In genomic region chr4:136277741-136278140, GRCh38 we compare ENCODE assay signal across 29 cellular contexts.
DNase-seq lines count a peak whose midpoint lies in the region; ATAC-seq and TF ChIP-seq lines count a peak whose summit lies in the region.
"Had no signal": no experiment of that assay in that cellular context is flagged by ENCODE, and none has a peak within 500 bp of the region (broad histone marks: within the 10 kb centered on the region; RNA-seq: fewer than 3 reads in every experiment).

No MANE protein-coding gene starts in this region.

- no peak overlapping the region for H3K9ac ChIP-seq in OCI-LY3 (ENCODE audit: low read length)

- in situ Hi-C loops in HAP-1 (cut with MboI; ENCODE audit: low sequenced_read_pairs) = no loop called here

- H3K9me3 ChIP-seq in HAP-1 (no peaks in the 10 kb centered on the region), OCI-LY3 (ENCODE audit: insufficient read depth, low read length) (no peaks in the 10 kb centered on the region)

- no peaks in the 10 kb centered on the region for H4K20me1 ChIP-seq in OCI-LY3 (ENCODE audit: insufficient read depth, low read length)

- no peak for ATAC-seq in HG02852 (IDR thresholded peaks at IDR 0.05; ENCODE audit: unreplicated experiment)
- ATAC-seq in stimulated activated effector memory CD8-positive, alpha-beta T cell treated with anti-CD3 and anti-CD28 coated beads, Interleukin-12 subunit alpha, Interleukin-12 subunit beta, amount 100 ng/mL, for 72 hours = no peak
- ATAC-seq: activated CD4-positive, alpha-beta T cell treated with anti-CD3 and anti-CD28 coated beads for 36 hours; activated naive CD4-positive, alpha-beta T cell treated with anti-CD3 and anti-CD28 coated beads, Interleukin-2, amount 50 U/mL, for 72 hours; natural killer cell treated with Interleukin-12 subunit alpha and Interleukin-12 subunit beta and Interleukin-15 and Interleukin-18, amount 100 ng/mL, for 72 hours had no signal

- no peak overlapping the region for H3K4me2 ChIP-seq in OCI-LY3 (ENCODE audit: low read length)
- H3K4me2 ChIP-seq: PC-9 had no signal

- H3K4me1 ChIP-seq in HAP-1 (peaks cover 52% of the 10 kb centered on the region), OCI-LY3 (ENCODE audit: low read length) (peaks cover 6% of the 10 kb centered on the region)

- no peaks in the 10 kb centered on the region for H3K27me3 ChIP-seq in HAP-1 (ENCODE audit: low read depth)
- no peaks in the 10 kb centered on the region for H3K27me3 ChIP-seq in OCI-LY3 (ENCODE audit: low read depth, low read length)
- H3K27me3 ChIP-seq: cardiac muscle cell had no signal

- no peaks in the 10 kb centered on the region for H3K36me3 Mint-ChIP-seq in stimulated activated effector memory CD8-positive, alpha-beta T cell treated with anti-CD3 and anti-CD28 coated beads, Interleukin-12 subunit alpha, Interleukin-12 subunit beta, amount 100 ng/mL, for 72 hours
- H3K36me3 Mint-ChIP-seq: activated naive CD4-positive, alpha-beta T cell treated with anti-CD3 and anti-CD28 coated beads, Interleukin-2, amount 50 U/mL, for 72 hours had no signal

- DNase-seq in A172 (ENCODE audit: low spot score) (peak; percentile 1), HAP-1 (ENCODE audit: low spot score in 2 of 2) (peak; percentile 27 to 92), fibroblast of peridontal ligament (ENCODE audit: extremely low read depth) (peak; percentile 31), inferior parietal cortex (ENCODE audit: extremely low spot score) (no peak)
- no peak for DNase-seq in effector CD4-positive, alpha-beta T cell
- DNase-seq in stimulated activated effector memory CD8-positive, alpha-beta T cell treated with anti-CD3 and anti-CD28 coated beads, Interleukin-12 subunit alpha, Interleukin-12 subunit beta, amount 100 ng/mL, for 72 hours (ENCODE audit: low spot score in 2 of 2) = no peak
- DNase-seq: activated CD4-positive, alpha-beta T cell treated with anti-CD3 and anti-CD28 coated beads for 36 hours; activated effector memory CD4-positive, alpha-beta T cell treated with Interleukin-2 at 50 U/mL for 16 hours; activated T-cell treated with anti-CD3 and anti-CD28 coated beads for 4 hours; anterior cingulate cortex; Calu3; effector memory CD4-positive, alpha-beta T cell; Karpas-422; mammary epithelial cell; NCI-H1436; NCI-H2107; NCI-H526; NK-92 treated with Interleukin-12 subunit alpha and Interleukin-12 subunit beta, amount 100 ng/mL, for 24 hours; PC-9; Right ventricle myocardium superior; stimulated activated naive CD4-positive, alpha-beta T cell had no signal

- H3K4me3 ChIP-seq in HAP-1 = no peak overlapping the region
- H3K4me3 ChIP-seq in OCI-LY3 (ENCODE audit: low read length) = no peak overlapping the region
- H3K4me3 ChIP-seq: cardiac muscle cell, PC-9 had no signal

- peak overlapping the region; percentile 49; the same call in 1 of the 2 replicates for H2AFZ ChIP-seq in OCI-LY3 (ENCODE audit: low read depth, low read length)
- H2AFZ ChIP-seq: PC-9 had no signal

- H3K27ac ChIP-seq in OCI-LY3 (ENCODE audit: low read length) = no peak overlapping the region
- H3K27ac ChIP-seq: cardiac muscle cell, epithelial cell of prostate, HL-60, PC-9 had no signal

- H3K79me2 ChIP-seq in OCI-LY3 (ENCODE audit: low read length) = no peaks in the 10 kb centered on the region

- H3K9me3 Mint-ChIP-seq in stimulated activated effector memory CD8-positive, alpha-beta T cell treated with anti-CD3 and anti-CD28 coated beads, Interleukin-12 subunit alpha, Interleukin-12 subunit beta, amount 100 ng/mL, for 72 hours = peaks cover 19% of the 10 kb centered on the region

- H3K4me1 Mint-ChIP-seq in stimulated activated effector memory CD8-positive, alpha-beta T cell treated with anti-CD3 and anti-CD28 coated beads, Interleukin-12 subunit alpha, Interleukin-12 subunit beta, amount 100 ng/mL, for 72 hours = no peaks in the 10 kb centered on the region
- H3K4me1 Mint-ChIP-seq: activated CD4-positive, alpha-beta T cell treated with anti-CD3 and anti-CD28 coated beads for 36 hours had no signal

- H3K36me3 ChIP-seq in HAP-1 (replicated peaks) = no peaks in the 10 kb centered on the region
- no peaks in the 10 kb centered on the region for H3K36me3 ChIP-seq in OCI-LY3 (replicated peaks; ENCODE audit: low read depth, low read length)
- H3K36me3 ChIP-seq: cardiac muscle cell had no signal

- TF ChIP-seq CTCF in OCI-LY3 (IDR thresholded peaks at IDR 0.05; ENCODE audit: low read depth, low read length) = no peak

- no peak overlapping the region for H3K27ac Mint-ChIP-seq in stimulated activated effector memory CD8-positive, alpha-beta T cell treated with anti-CD3 and anti-CD28 coated beads, Interleukin-12 subunit alpha, Interleukin-12 subunit beta, amount 100 ng/mL, for 72 hours
- H3K27ac Mint-ChIP-seq: activated CD4-positive, alpha-beta T cell treated with anti-CD3 and anti-CD28 coated beads for 36 hours; activated naive CD4-positive, alpha-beta T cell treated with anti-CD3 and anti-CD28 coated beads, Interleukin-2, amount 50 U/mL, for 72 hours; natural killer cell treated with Interleukin-12 subunit alpha and Interleukin-12 subunit beta and Interleukin-15 and Interleukin-18, amount 100 ng/mL, for 72 hours; T-helper 2 cell treated with Interferon-gamma antibody and Interleukin-4, amounts not matched to agents 5 μg/mL and 100 μg/mL, for 36 hours had no signal

- no peak overlapping the region for H3K4me3 Mint-ChIP-seq in stimulated activated effector memory CD8-positive, alpha-beta T cell treated with anti-CD3 and anti-CD28 coated beads, Interleukin-12 subunit alpha, Interleukin-12 subunit beta, amount 100 ng/mL, for 72 hours
- H3K4me3 Mint-ChIP-seq: activated CD4-positive, alpha-beta T cell treated with anti-CD3 and anti-CD28 coated beads for 36 hours; natural killer cell treated with Interleukin-12 subunit alpha and Interleukin-12 subunit beta and Interleukin-15 and Interleukin-18, amount 100 ng/mL, for 72 hours; T-helper 2 cell treated with Interferon-gamma antibody and Interleukin-4, amounts not matched to agents 5 μg/mL and 100 μg/mL, for 36 hours had no signal

Comparison
In these comparisons a context has a peak if more than half of its experiments do, and no peak if none do; other contexts are left out.
1. DNase-seq: peak in A172 (single experiment), HAP-1 (2 of 2) and fibroblast of peridontal ligament (single experiment); none in effector CD4-positive, alpha-beta T cell (single experiment), inferior parietal cortex (single experiment) and stimulated activated effector memory CD8-positive, alpha-beta T cell treated with anti-CD3 and anti-CD28 coated beads, Interleukin-12 subunit alpha, Interleukin-12 subunit beta, amount 100 ng/mL, for 72 hours (0 of 2).